8 cellular contexts compared by ENCODE assay signal in the genomic region with DNA sequence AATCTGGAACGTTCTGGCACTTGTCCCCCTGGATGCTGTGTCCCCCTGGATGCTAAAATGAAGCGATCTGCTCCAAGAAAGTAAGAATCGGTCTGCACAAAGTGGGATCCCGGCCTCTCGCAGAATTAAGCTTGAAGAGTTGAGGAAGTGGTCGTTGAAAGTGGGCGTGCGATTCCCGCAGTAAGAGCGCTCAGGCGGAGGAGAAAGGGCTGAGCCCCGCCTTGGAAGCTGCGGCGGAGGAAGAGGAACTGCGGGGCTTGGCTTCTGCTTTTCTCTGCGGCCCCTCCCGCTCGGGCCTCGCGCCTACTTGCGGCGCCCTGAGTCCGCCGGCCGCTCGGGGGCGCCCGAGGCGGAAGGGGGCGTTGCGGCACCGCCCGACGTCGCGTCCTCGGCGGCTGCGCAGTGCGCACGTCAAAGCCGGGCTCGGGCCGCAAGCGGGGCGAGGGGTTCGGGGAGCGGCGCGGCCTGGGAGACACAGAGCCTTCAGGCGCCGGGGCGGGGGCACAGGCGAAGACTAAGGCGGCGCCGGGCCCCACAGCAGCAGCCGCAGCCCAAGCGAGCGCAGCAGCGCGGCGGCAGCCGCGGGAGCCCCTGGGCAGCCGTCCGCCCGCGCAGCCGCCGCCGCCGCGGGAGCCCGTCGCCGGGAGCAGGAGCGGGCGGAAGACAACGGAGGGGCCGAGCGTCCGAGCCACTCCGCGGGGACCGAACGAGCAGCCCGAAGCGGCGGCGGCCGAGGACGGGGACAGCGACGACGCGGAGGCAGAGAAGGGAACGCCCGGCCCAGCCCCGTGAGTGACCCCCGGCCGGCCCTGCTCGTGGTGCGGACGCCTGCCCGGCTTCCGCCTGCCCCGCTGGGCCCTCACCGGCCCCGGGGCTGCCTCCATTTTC. TPM values are rescaled to one million over a fixed set of nuclear protein-coding genes. Genes with fewer than 3 reads are reported as not detected.
DNase-seq lines count a peak whose midpoint lies in the region; ATAC-seq and TF ChIP-seq lines count a peak whose summit lies in the region.

A gene (plus strand): TSS at position 400 of the 888 bp plus-strand sequence. CDS start 47,160 bp downstream, outside the sequence.

- H3K9me3 Mint-ChIP-seq in IgD-negative memory B cell = no peaks in the 10 kb centered on the region

- peak within 1 kb of the TSS; percentile 100 for H3K4me3 ChIP-seq in PC-3 (ENCODE audit: low read length)
- peak within 1 kb of the TSS; percentile 77 to 99 for H3K4me3 ChIP-seq in esophagus (ENCODE audit: low read depth in 1 of 2, low read length in 2 of 2)
- peak within 1 kb of the TSS; percentile 77 to 98 for H3K4me3 ChIP-seq in muscle layer of colon (ENCODE audit: low read depth in 1 of 2, low read length in 2 of 2)

- H3K27ac ChIP-seq in PC-3 (ENCODE audit: low read length) = peak within 1 kb of the TSS; percentile 92
- H3K27ac ChIP-seq in esophagus (ENCODE audit: low read depth in 2 of 2, low read length in 1 of 2) = peak within 1 kb of the TSS; percentile 90 to 97
- H3K27ac ChIP-seq in muscle layer of colon (ENCODE audit: low read depth, low read length) = peak within 1 kb of the TSS; percentile 88

- TF ChIP-seq CTCF in PC-3 (conservative IDR thresholded peaks at IDR 0.05; ENCODE audit: low read depth, low read length) = peak; percentile 72

- intact Hi-C loops in PC-3 (cut with micrococcal nuclease) = loop anchor here (1.0 to 10.0 kb wide), 4 partner anchors 22 to 298 kb away; a partner anchor contains a TSS

- no peaks in the 10 kb centered on the region for H3K27me3 ChIP-seq in PC-3 (ENCODE audit: low read length)
- no peaks in the 10 kb centered on the region for H3K27me3 ChIP-seq in esophagus (ENCODE audit: control insufficient read depth in 1 of 2, insufficient read depth in 2 of 2, low read length in 2 of 2)
- no peaks in the 10 kb centered on the region for H3K27me3 ChIP-seq in muscle layer of colon (ENCODE audit: control insufficient read depth in 1 of 2, insufficient read depth in 2 of 2, low read length in 2 of 2)

- peaks cover 1% of the 10 kb centered on the region for H3K36me3 Mint-ChIP-seq in IgD-negative memory B cell

- peaks cover 49% of the 10 kb centered on the region for H3K79me2 ChIP-seq in PC-3 (ENCODE audit: low read length)

- H3K9me2 ChIP-seq in PC-3 (replicated peaks; ENCODE audit: low read length) = no peaks in the 10 kb centered on the region

- H3K4me1 Mint-ChIP-seq in IgD-negative memory B cell = peaks cover 36 to 38% (median 38%) of the 10 kb centered on the region in 3 donors

- peaks cover 4% of the 10 kb centered on the region for H3F3A ChIP-seq in PC-3 (ENCODE audit: low read length, unreplicated experiment)

- peak within 1 kb of the TSS; percentile 97 for H3K9ac ChIP-seq in PC-3 (ENCODE audit: low read length)
- H3K9ac ChIP-seq in muscle layer of colon (ENCODE audit: low read length) = peak within 1 kb of the TSS; percentile 68

- peak within 1 kb of the TSS; percentile 91 to 100 (median 99) for H3K4me3 Mint-ChIP-seq in IgD-negative memory B cell

- 0% methylated on average over 86 to 110 of the region's 110 CpGs for WGBS in esophagus, 2 donors

- H2AFZ ChIP-seq in PC-3 (ENCODE audit: low read length) = peak within 1 kb of the TSS; percentile 92

- peak within 1 kb of the TSS; percentile 81 to 95 (median 92) for H3K27ac Mint-ChIP-seq in IgD-negative memory B cell

- no TSS peak for BruUV-seq in PC-3 (replicated peaks; lab: Mats Ljungman, UMichigan)

- H3K27me3 Mint-ChIP-seq in IgD-negative memory B cell = no peaks in the 10 kb centered on the region

- peaks cover 34% of the 10 kb centered on the region for H4K20me1 ChIP-seq in PC-3 (ENCODE audit: low read length)

- ATAC-seq in GM21529 (IDR thresholded peaks at IDR 0.05; ENCODE audit: unreplicated experiment) = peak; percentile 80
- ATAC-seq in PC-3 = peak; percentile 80

- H3K4me1 ChIP-seq in PC-3 (ENCODE audit: insufficient read depth, low read length) = peaks cover 28% of the 10 kb centered on the region
- H3K4me1 ChIP-seq in esophagus (ENCODE audit: control insufficient read depth in 2 of 2, insufficient read depth in 2 of 2, low read length in 1 of 2) = peaks cover 0 to 3% of the 10 kb centered on the region in 2 donors
- H3K4me1 ChIP-seq in muscle layer of colon (ENCODE audit: insufficient read depth, low read length) = peaks cover 22% of the 10 kb centered on the region

- H3K9me3 ChIP-seq in PC-3 (ENCODE audit: low read length) = no peaks in the 10 kb centered on the region
- no peaks in the 10 kb centered on the region for H3K9me3 ChIP-seq in esophagus (ENCODE audit: control insufficient read depth in 2 of 2, insufficient read depth in 1 of 2, low read depth in 1 of 2, low read length in 1 of 2)
- H3K9me3 ChIP-seq in muscle layer of colon (ENCODE audit: low read length) = no peaks in the 10 kb centered on the region

- CTCF ChIA-PET in PC-3 (lab: Charles Lee) = interaction anchor here (0.6 kb wide), 1 partner anchor 34 kb away, joined by 10 read pairs; no protein-coding TSS in a partner anchor

- peak within 1 kb of the TSS; percentile 98 for H3K4me2 ChIP-seq in PC-3 (ENCODE audit: low read length)

- DNase-seq in DMS153 (lab: John Stamatoyannopoulos, UW) (peak; percentile 67), PC-3 (peak; percentile 92)
- DNase-seq in activated T-cell treated with anti-CD3 and anti-CD28 coated beads, Interleukin-2, amount 50 U/mL, for 1 hour = peak; percentile 91
- peak; percentile 75 for DNase-seq in stimulated activated CD8-positive, alpha-beta memory T cell treated with anti-CD3 and anti-CD28 coated beads, Interleukin-7, amount 100 ng/mL, for 24 hours (ENCODE audit: low read depth)

- H3K36me3 ChIP-seq in PC-3 (ENCODE audit: low read depth, low read length) = peaks cover 5% of the 10 kb centered on the region; the same call in 1 of the 2 replicates
- H3K36me3 ChIP-seq in esophagus (ENCODE audit: control insufficient read depth in 2 of 2, insufficient read depth in 2 of 2, low read length in 1 of 2) = peaks cover 0 to 3% of the 10 kb centered on the region in 2 donors
- no peaks in the 10 kb centered on the region for H3K36me3 ChIP-seq in muscle layer of colon (ENCODE audit: insufficient read depth, low read length)

- POLR2A ChIA-PET in PC-3 (lab: Charles Lee; ENCODE audit: unreplicated experiment) = interaction anchor here (1.5 kb wide), 1 partner anchor 62 kb away, joined by 5 read pairs; no protein-coding TSS in a partner anchor

RNA-seq across cellular contexts. Expression of the gene that starts here (rescaled TPM):
- polyA plus RNA-seq in IgD-negative memory B cell (46.8 TPM), esophagus (10 to 100 TPM; 29.7 to 33.6 TPM)
- 52.5 and 59.6 TPM in 2 replicates for total RNA-seq in PC-3 (2014; rRNA removed)

Comparison
In these comparisons a context has a peak if more than half of its experiments do, and no peak if none do; other contexts are left out.
1. Peak in every context shown above with its lines: DNase-seq, ATAC-seq, H3K4me3 ChIP-seq and H3K27ac ChIP-seq.